Comparison of ENCODE assay signal across 17 cellular contexts in genomic region chr1:22038036-22038435, GRCh38. TPM values are rescaled to one million over a fixed set of nuclear protein-coding genes. Genes with fewer than 3 reads are reported as not detected.
DNase-seq lines count a peak whose midpoint lies in the region; ATAC-seq and TF ChIP-seq lines count a peak whose summit lies in the region.
"Had no signal": no experiment of that assay in that cellular context is flagged by ENCODE, and none has a peak within 500 bp of the region (broad histone marks: within the 10 kb centered on the region; RNA-seq: fewer than 3 reads in every experiment).

No MANE protein-coding gene starts in this region.

- H3K4me3 ChIP-seq in naive thymus-derived CD4-positive, alpha-beta T cell (ENCODE audit: low read length) = no peak overlapping the region

- peak; percentile 23 for DNase-seq in AG20443 (ENCODE audit: low spot score)
- peak; percentile 27 for DNase-seq in COLO668 (lab: John Stamatoyannopoulos, UW; ENCODE audit: unreplicated experiment)
- DNase-seq in activated naive CD8-positive, alpha-beta T cell treated with anti-CD3 and anti-CD28 coated beads for 36 hours = no peak
- no peak for DNase-seq in naive thymus-derived CD4-positive, alpha-beta T cell
- DNase-seq in left lobe of liver (ENCODE audit: low spot score) = no peak
- no peak for DNase-seq in hepatic stellate cell (ENCODE audit: low spot score)
- DNase-seq in GM20000 (ENCODE audit: low spot score) = no peak
- DNase-seq in NCI-H2107 (lab: John Stamatoyannopoulos, UW) = no peak
- DNase-seq: activated CD4-positive, alpha-beta T cell treated with anti-CD3 and anti-CD28 coated beads for 1 hour; aorta; MM.1S; NCI-H510A; stimulated activated CD4-positive, alpha-beta T cell treated with anti-CD3 and anti-CD28 coated beads, Interleukin-2, amount 100 ng/mL, for 24 hours had no signal

- H3K4me1 Mint-ChIP-seq in activated naive CD8-positive, alpha-beta T cell treated with anti-CD3 and anti-CD28 coated beads for 36 hours = peaks cover 37% of the 10 kb centered on the region
- H3K4me1 Mint-ChIP-seq in naive thymus-derived CD4-positive, alpha-beta T cell = peaks cover 28 to 71% (median 46%) of the 10 kb centered on the region in 7 donors

- H3K9me3 Mint-ChIP-seq in activated naive CD8-positive, alpha-beta T cell treated with anti-CD3 and anti-CD28 coated beads for 36 hours = no peaks in the 10 kb centered on the region
- H3K9me3 Mint-ChIP-seq in naive thymus-derived CD4-positive, alpha-beta T cell = no peaks in the 10 kb centered on the region

- CTCF ChIA-PET in naive thymus-derived CD4-positive, alpha-beta T cell (lab: Charles Lee) = interaction anchor here (1.0 to 4.8 kb wide), 3 partner anchors 8 to 13 kb away, joined by 3 to 37 read pairs (median 19); no protein-coding TSS in a partner anchor

- no peak for ATAC-seq in naive thymus-derived CD4-positive, alpha-beta T cell
- no peak for ATAC-seq in left lobe of liver

- H3K27ac ChIP-seq in naive thymus-derived CD4-positive, alpha-beta T cell (ENCODE audit: low read depth, low read length) = peak overlapping the region; percentile 46
- H3K27ac ChIP-seq: C4-2B, epithelial cell of prostate had no signal

- no peaks in the 10 kb centered on the region for H3K27me3 Mint-ChIP-seq in activated naive CD8-positive, alpha-beta T cell treated with anti-CD3 and anti-CD28 coated beads for 36 hours
- H3K27me3 Mint-ChIP-seq in naive thymus-derived CD4-positive, alpha-beta T cell = no peaks in the 10 kb centered on the region

- H3K36me3 Mint-ChIP-seq in activated naive CD8-positive, alpha-beta T cell treated with anti-CD3 and anti-CD28 coated beads for 36 hours = no peaks in the 10 kb centered on the region
- no peaks in the 10 kb centered on the region for H3K36me3 Mint-ChIP-seq in naive thymus-derived CD4-positive, alpha-beta T cell

- no peaks in the 10 kb centered on the region for H3K36me3 ChIP-seq in naive thymus-derived CD4-positive, alpha-beta T cell (ENCODE audit: control insufficient read depth in 2 of 3, insufficient read depth in 3 of 3, low read length in 3 of 3)

- no peaks in the 10 kb centered on the region for H3K27me3 ChIP-seq in naive thymus-derived CD4-positive, alpha-beta T cell (ENCODE audit: control insufficient read depth in 2 of 2, insufficient read depth in 2 of 2, low read length in 2 of 2)

- H3K4me1 ChIP-seq in naive thymus-derived CD4-positive, alpha-beta T cell (ENCODE audit: control insufficient read depth in 2 of 2, insufficient read depth in 2 of 2, low read length in 2 of 2) = peaks cover 27 to 57% of the 10 kb centered on the region in 2 donors

- peak overlapping the region; percentile 44 for H3K27ac Mint-ChIP-seq in activated naive CD8-positive, alpha-beta T cell treated with anti-CD3 and anti-CD28 coated beads for 36 hours
- peak overlapping the region; percentile 81 to 100 (median 98) for H3K27ac Mint-ChIP-seq in naive thymus-derived CD4-positive, alpha-beta T cell

- intact Hi-C loops in naive thymus-derived CD4-positive, alpha-beta T cell (cut with micrococcal nuclease) = no loop called here

- POLR2A ChIA-PET in naive thymus-derived CD4-positive, alpha-beta T cell (lab: Charles Lee) = interaction anchor here (14.1 to 25.0 kb wide), 2 partner anchors 10 to 17 kb away, joined by 312 to 774 read pairs; partner anchors contain the start of gene CDC42

- TF ChIP-seq CTCF in GM20000 (IDR thresholded peaks at IDR 0.05; ENCODE audit: extremely low read depth, missing control alignments) = no peak

- H3K4me3 Mint-ChIP-seq in activated naive CD8-positive, alpha-beta T cell treated with anti-CD3 and anti-CD28 coated beads for 36 hours = no peak overlapping the region
- peak overlapping the region in 8 of 10 donors; percentile 7 to 70 (median 62) for H3K4me3 Mint-ChIP-seq in naive thymus-derived CD4-positive, alpha-beta T cell

- no peaks in the 10 kb centered on the region for H3K9me3 ChIP-seq in naive thymus-derived CD4-positive, alpha-beta T cell (ENCODE audit: control insufficient read depth in 2 of 3, low read length in 3 of 3)

RNA-seq across cellular contexts. Expression of gene CDC42, which starts 14.5 kb away (rescaled TPM):
- total RNA-seq in activated naive CD8-positive, alpha-beta T cell treated with anti-CD3 and anti-CD28 coated beads for 36 hours = 100 to 1,000 TPM; 301 to 302 TPM
- 100 to 1,000 TPM; 186 to 385 (median 305) TPM for total RNA-seq in naive thymus-derived CD4-positive, alpha-beta T cell
- 100 to 1,000 TPM; 186 to 427 TPM for polyA plus RNA-seq in naive thymus-derived CD4-positive, alpha-beta T cell
- total RNA-seq in left lobe of liver = 69.8 TPM

RNA-seq across cellular contexts. Expression of gene CELA3A, which starts 36.6 kb away (rescaled TPM):
- total RNA-seq in activated naive CD8-positive, alpha-beta T cell treated with anti-CD3 and anti-CD28 coated beads for 36 hours = not detected
- not detected for total RNA-seq in naive thymus-derived CD4-positive, alpha-beta T cell
- not detected for polyA plus RNA-seq in naive thymus-derived CD4-positive, alpha-beta T cell
- total RNA-seq in left lobe of liver = 13.4 TPM
- total RNA-seq: temporal lobe had no signal
- polyA plus RNA-seq: neural cell had no signal

Comparison
In these comparisons a context has a peak if more than half of its experiments do, and no peak if none do; other contexts are left out.
1. DNase-seq: peak in AG20443 (single experiment) and COLO668 (single experiment); none in activated naive CD8-positive, alpha-beta T cell treated with anti-CD3 and anti-CD28 coated beads for 36 hours (single experiment), naive thymus-derived CD4-positive, alpha-beta T cell (0 of 9), left lobe of liver (single experiment), hepatic stellate cell (single experiment), GM20000 (single experiment) and NCI-H2107 (single experiment).
2. RNA of gene CELA3A, which starts 36.6 kb away (total RNA-seq): 13.4 TPM in left lobe of liver (single experiment); not detected in activated naive CD8-positive, alpha-beta T cell treated with anti-CD3 and anti-CD28 coated beads for 36 hours and not detected in naive thymus-derived CD4-positive, alpha-beta T cell; every median in the first group is over 10 times any median in the second.